ENCODE assay signal across 11 cellular contexts in the genomic region with DNA sequence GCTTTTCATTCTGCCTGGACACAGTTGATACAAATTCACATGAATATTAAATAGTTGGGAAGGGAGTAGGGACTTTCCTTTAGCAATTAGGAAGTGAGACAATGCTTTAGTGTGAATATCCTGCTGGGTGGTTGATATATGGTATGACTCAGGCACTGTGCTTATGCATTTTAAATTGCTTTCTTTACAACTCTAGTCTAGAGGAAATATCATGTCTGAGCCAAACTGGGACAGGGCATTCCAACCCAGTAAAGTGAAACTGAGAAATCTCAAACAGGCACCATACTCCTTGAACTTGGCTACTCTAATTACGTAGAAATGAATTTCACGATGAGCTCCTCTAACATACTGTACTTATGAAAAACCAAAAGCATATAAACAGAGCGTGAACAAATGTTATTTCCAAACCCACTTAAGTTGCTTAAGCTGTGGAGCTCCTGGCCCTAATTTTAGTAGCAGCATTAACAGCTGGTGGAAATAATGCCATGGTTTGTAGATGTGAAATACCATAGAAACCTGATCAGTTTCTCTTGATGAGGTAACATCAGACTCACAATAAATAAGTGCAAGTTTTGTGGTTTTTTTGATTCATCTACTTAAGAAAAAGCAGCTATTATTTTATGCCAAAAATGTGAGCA.
DNase-seq lines count a peak whose midpoint lies in the region; ATAC-seq and TF ChIP-seq lines count a peak whose summit lies in the region.
"Had no signal": no experiment of that assay in that cellular context is flagged by ENCODE, and none has a peak within 500 bp of the region (broad histone marks: within the 10 kb centered on the region; RNA-seq: fewer than 3 reads in every experiment).

No MANE protein-coding gene starts in this region.

- no peak for TF ChIP-seq POLR2A in gastrocnemius medialis (IDR thresholded peaks at IDR 0.05)

- H3K27ac ChIP-seq in RWPE2 (ENCODE audit: poor library complexity, severe bottlenecking) (no peak overlapping the region), gastrocnemius medialis (peak overlapping the region in 3 of 4 donors; percentile 41 to 48 (median 44))

- H3K4me1 ChIP-seq in RWPE2 (ENCODE audit: insufficient read depth, poor library complexity, severe bottlenecking) (peaks cover 16% of the 10 kb centered on the region), gastrocnemius medialis (peaks cover 14 to 23% of the 10 kb centered on the region in 2 donors)

- ATAC-seq in RWPE2 (ENCODE audit: low read depth) (peak; percentile 72), gastrocnemius medialis (peak; percentile 51 to 58), GM21390 (IDR thresholded peaks at IDR 0.05; ENCODE audit: unreplicated experiment) (no peak), GM21367 (IDR thresholded peaks at IDR 0.05; ENCODE audit: unreplicated experiment) (no peak)

- TF ChIP-seq CTCF in RWPE2 (IDR thresholded peaks at IDR 0.05; ENCODE audit: poor library complexity, severe bottlenecking), result no peak
- TF ChIP-seq CTCF in fibroblast of the aortic adventitia (IDR thresholded peaks at IDR 0.05; ENCODE audit: insufficient read depth, low read length), result no peak
- no peak for TF ChIP-seq CTCF in gastrocnemius medialis (IDR thresholded peaks at IDR 0.05 in 4 of 5, conservative IDR thresholded peaks at IDR 0.05 in 1 of 5)

- H3K4me3 ChIP-seq in RWPE2 (ENCODE audit: severe bottlenecking) (no peak overlapping the region), fibroblast of the aortic adventitia (ENCODE audit: low read depth, low read length) (no peak overlapping the region), gastrocnemius medialis (no peak overlapping the region)
- H3K4me3 ChIP-seq: lung had no signal

- DNase-seq in H4 (ENCODE audit: low spot score) (peak; percentile 70), RWPE2 (ENCODE audit: low spot score) (no peak), fibroblast of the aortic adventitia (ENCODE audit: low read depth) (peak; percentile 41), gastrocnemius medialis (no peak), hypothalamus (lab: John Stamatoyannopoulos, UW) (no peak), occipital lobe (lab: John Stamatoyannopoulos, UW) (no peak)
- DNase-seq: cortex of kidney; stimulated activated CD4-positive, alpha-beta T cell treated with anti-CD3 and anti-CD28 coated beads, Interleukin-4, amount 100 ng/mL, for 24 hours had no signal

- no peaks in the 10 kb centered on the region for H3K36me3 ChIP-seq in RWPE2 (ENCODE audit: low read depth)
- no peaks in the 10 kb centered on the region for H3K36me3 ChIP-seq in gastrocnemius medialis

- intact Hi-C loops in gastrocnemius medialis (cut with DNase I; ENCODE audit: low total_unique reads), result loop anchor here (5.0 kb wide), 1 partner anchor 54 kb away; no protein-coding TSS in a partner anchor

- H3K9me3 ChIP-seq in RWPE2 (ENCODE audit: severe bottlenecking) (no peaks in the 10 kb centered on the region), gastrocnemius medialis (no peaks in the 10 kb centered on the region)

- H3K27me3 ChIP-seq in RWPE2 (ENCODE audit: insufficient read depth, poor library complexity, severe bottlenecking) (no peaks in the 10 kb centered on the region), gastrocnemius medialis (no peaks in the 10 kb centered on the region)

- in situ Hi-C loops in gastrocnemius medialis (cut with MboI; ENCODE audit: low sequenced_read_pairs in 4 of 4), result no loop called here

Comparison
In these comparisons a context has a peak if more than half of its experiments do, and no peak if none do; other contexts are left out.
1. DNase-seq: peak in H4 (single experiment) and fibroblast of the aortic adventitia (single experiment); none in RWPE2 (single experiment), gastrocnemius medialis (0 of 2), hypothalamus (0 of 51) and occipital lobe (single experiment).
2. ATAC-seq: peak in RWPE2 (single experiment) and gastrocnemius medialis (2 of 2); none in GM21390 (single experiment) and GM21367 (single experiment).